8 cellular contexts compared by ENCODE assay signal in genomic region chr17:30290696-30291570, GRCh38. TPM values are rescaled to one million over a fixed set of nuclear protein-coding genes. Genes with fewer than 3 reads are reported as not detected.
A peak's percentile ranks its signal among the peaks of the same experiment; 100 is the strongest.
DNase-seq lines count a peak whose midpoint lies in the region; ATAC-seq, FAIRE-seq and TF ChIP-seq lines count a peak whose summit lies in the region.

No MANE protein-coding gene starts in this region.

- peak; percentile 16 for DNase-seq in 8988T
- peak; percentile 27 for DNase-seq in GM12891 (ENCODE audit: insufficient read length, low spot score)
- DNase-seq in SJSA1 (ENCODE audit: low read depth in 1 of 2, low spot score in 2 of 2): peak in 1 of 2 experiments; percentile 69
- no peak for DNase-seq in ascending aorta (ENCODE audit: low spot score in 2 of 2)
- no peak for DNase-seq in NCI-H1048 (lab: John Stamatoyannopoulos, UW)

- H3K4me1 ChIP-seq in SJSA1 (replicated peaks) (peaks cover 23% of the 10 kb centered on the region), ascending aorta (peaks cover 2 to 14% of the 10 kb centered on the region in 2 donors), iPS-15b (ENCODE audit: control insufficient read depth, insufficient read depth, low read length) (peaks cover 6% of the 10 kb centered on the region), skeletal muscle tissue (ENCODE audit: control insufficient read depth in 3 of 3, insufficient read depth in 3 of 3, low read length in 3 of 3) (peaks cover 13 to 20% (median 14%) of the 10 kb centered on the region in 3 donors)

- peak; percentile 92 for FAIRE-seq in GM12891 (lab: Jason Lieb, UNC)

- intact Hi-C loops in ascending aorta (cut with DNase I): loop anchor here (5.0 kb wide), 2 partner anchors 174 to 186 kb away; partner anchors contain the start of genes GOSR1 and NSRP1

- TF ChIP-seq POLR2A in GM12891 (IDR thresholded peaks at IDR 0.05; ENCODE audit: low read depth, low read length): no peak

- H3K27me3 ChIP-seq in SJSA1 (replicated peaks): no peaks in the 10 kb centered on the region
- H3K27me3 ChIP-seq in ascending aorta: no peaks in the 10 kb centered on the region
- H3K27me3 ChIP-seq in iPS-15b (ENCODE audit: control insufficient read depth, insufficient read depth, low read length): peaks cover 10% of the 10 kb centered on the region
- no peaks in the 10 kb centered on the region for H3K27me3 ChIP-seq in skeletal muscle tissue (ENCODE audit: control insufficient read depth in 3 of 3, insufficient read depth in 3 of 3, low read length in 3 of 3)

- peaks cover 53% of the 10 kb centered on the region for H3K36me3 ChIP-seq in SJSA1
- peaks cover 18 to 26% of the 10 kb centered on the region in 2 donors for H3K36me3 ChIP-seq in ascending aorta
- H3K36me3 ChIP-seq in iPS-15b (ENCODE audit: control insufficient read depth, insufficient read depth, low read length): peaks cover 2% of the 10 kb centered on the region
- H3K36me3 ChIP-seq in skeletal muscle tissue (ENCODE audit: control insufficient read depth in 3 of 3, insufficient read depth in 3 of 3, low read length in 3 of 3): peaks cover 8 to 14% (median 14%) of the 10 kb centered on the region in 3 donors

- no peak for TF ChIP-seq CTCF in ascending aorta (IDR thresholded peaks at IDR 0.05)

- peak overlapping the region; percentile 93 for H3K4me3 ChIP-seq in SJSA1
- H3K4me3 ChIP-seq in ascending aorta: peak overlapping the region; percentile 86
- H3K4me3 ChIP-seq in iPS-15b (ENCODE audit: low read depth, low read length): peak overlapping the region; percentile 92
- H3K4me3 ChIP-seq in skeletal muscle tissue (ENCODE audit: low read length in 3 of 3): peak overlapping the region; percentile 76 to 94 (median 89)

- H3K9me3 ChIP-seq in SJSA1 (replicated peaks) (no peaks in the 10 kb centered on the region), ascending aorta (no peaks in the 10 kb centered on the region), iPS-15b (ENCODE audit: control insufficient read depth, insufficient read depth, low read length) (no peaks in the 10 kb centered on the region), skeletal muscle tissue (ENCODE audit: control insufficient read depth in 3 of 3, low read length in 3 of 3) (no peaks in the 10 kb centered on the region)

- H3K9ac ChIP-seq in iPS-15b (ENCODE audit: low read depth, low read length) (peak overlapping the region; percentile 94), skeletal muscle tissue (ENCODE audit: low read depth in 1 of 3, low read length in 3 of 3) (peak overlapping the region; percentile 45 to 84 (median 83))

- ATAC-seq in HG03460 (IDR thresholded peaks at IDR 0.05; ENCODE audit: unreplicated experiment): peak; percentile 37

- H3K27ac ChIP-seq in SJSA1: peak overlapping the region; percentile 92
- peak overlapping the region; percentile 91 to 96 for H3K27ac ChIP-seq in ascending aorta
- H3K27ac ChIP-seq in skeletal muscle tissue (ENCODE audit: low read depth, low read length): no peak overlapping the region

TF ChIP-seq in GM12891, 5 proteins besides CTCF, POLR2A, EP300 and RAD21:
- no peak for TF ChIP-seq TAF1 (IDR thresholded peaks at IDR 0.05; ENCODE audit: low read depth, low read length)
- no peak for TF ChIP-seq POLR2AphosphoS5 (IDR thresholded peaks at IDR 0.05; ENCODE audit: low read depth, low read length)
- TF ChIP-seq SPI1 (IDR thresholded peaks at IDR 0.05; ENCODE audit: low read depth, low read length): no peak
- TF ChIP-seq POU2F2 (IDR thresholded peaks at IDR 0.05; ENCODE audit: low read depth, low read length): no peak
- no peak for TF ChIP-seq PAX5 (IDR thresholded peaks at IDR 0.05; ENCODE audit: insufficient read depth, low read length, severe bottlenecking)

RNA-seq across cellular contexts. Expression of gene BLMH, which starts 0.8 kb away (rescaled TPM):
- 32.9 TPM for polyA plus RNA-seq in GM12891 (2012; ENCODE audit: low read depth, missing spikeins)
- 65.7 and 70.9 TPM in 2 replicates for total RNA-seq in SJSA1 (2014; rRNA removed; shearing (Covaris generic))
- total RNA-seq in ascending aorta (6.9 TPM), skeletal muscle tissue (37.1 TPM)

RNA-seq across cellular contexts. Expression of gene TMIGD1, which starts 42.9 kb away (rescaled TPM):
- not detected for polyA plus RNA-seq in GM12891 (2012; ENCODE audit: low read depth, missing spikeins)
- not detected in 2 replicates for total RNA-seq in SJSA1 (2014; rRNA removed; shearing (Covaris generic))
- total RNA-seq in ascending aorta (not detected), skeletal muscle tissue (not detected)

RNA-seq across cellular contexts. Expression of gene SLC6A4, which starts 55.4 kb away (rescaled TPM):
- 2.1 TPM for polyA plus RNA-seq in GM12891 (2012; ENCODE audit: low read depth, missing spikeins)
- total RNA-seq in SJSA1 (2014; rRNA removed; shearing (Covaris generic)): not detected in 2 replicates
- total RNA-seq in ascending aorta (0.85 TPM), skeletal muscle tissue (1.6 TPM)

Comparison
In these comparisons a context has a peak if more than half of its experiments do, and no peak if none do; other contexts are left out.
1. DNase-seq: peak in 8988T (single experiment) and GM12891 (single experiment); none in ascending aorta (0 of 2) and NCI-H1048 (single experiment).
2. Peak in every context shown above with its lines, with median percentiles within 50 percentile points of each other: H3K4me3 ChIP-seq.